28 cellular contexts compared by ENCODE assay signal in genomic region chr6:94026575-94026974, GRCh38.
"Had no signal": no experiment of that assay in that cellular context is flagged by ENCODE, and none has a peak within 500 bp of the region (broad histone marks: within the 10 kb centered on the region; RNA-seq: fewer than 3 reads in every experiment).

No MANE protein-coding gene starts in this region.

- DNase-seq: nephron progenitor cell; occipital lobe; ovary; posterior cingulate gyrus; psoas muscle; right cardiac atrium; right lobe of liver; sigmoid colon; small intestine; stimulated activated CD4-positive, alpha-beta T cell treated with anti-CD3 and anti-CD28 coated beads, Interleukin-15, amount 100 ng/mL, for 24 hours; stimulated activated CD4-positive, alpha-beta T cell treated with anti-CD3 and anti-CD28 coated beads, Interleukin-2, amount 100 ng/mL, for 24 hours; stimulated activated CD4-positive, alpha-beta T cell treated with anti-CD3 and anti-CD28 coated beads, Interleukin-2, amount 100 ng/mL, for 48 hours; stimulated activated CD4-positive, alpha-beta T cell treated with anti-CD3 and anti-CD28 coated beads, Interleukin-4, amount 100 ng/mL, for 24 hours; stimulated activated naive B cell treated with anti-CD40 and anti-IgM and Interleukin-4, amounts not matched to agents 10 μg/mL and 1 μg/mL and 100 μg/mL, for 72 hours; stimulated activated naive CD4-positive, alpha-beta T cell treated with Interleukin-2 at 50 U/mL for 16 hours; stomach; thyroid gland; trophoblast cell; upper lobe of left lung had no signal

- H3K36me3 ChIP-seq: ovary, right lobe of liver, sigmoid colon, stomach, thoracic aorta, thyroid gland, tibial nerve, upper lobe of left lung, vagina had no signal

- H3K4me3 Mint-ChIP-seq: natural killer cell treated with Interleukin-12 subunit alpha and Interleukin-12 subunit beta and Interleukin-15 and Interleukin-18, amount 100 ng/mL, for 72 hours; nephron progenitor cell; neural crest cell; stimulated activated effector memory CD8-positive, alpha-beta T cell treated with anti-CD3 and anti-CD28 coated beads, Interleukin-12 subunit alpha, Interleukin-12 subunit beta, amount 100 ng/mL, for 72 hours; stimulated activated naive B cell treated with anti-CD40 and anti-IgM and Interleukin-4, amounts not matched to agents 10 μg/mL and 1 μg/mL and 100 μg/mL, for 72 hours; stimulated activated naive CD8-positive, alpha-beta T cell treated with anti-CD3 and anti-CD28 coated beads, Interleukin-15, Interleukin-2, amounts not matched to agents 100 ng/mL and 50 ng/mL, for 24 hours had no signal

- H3K79me2 ChIP-seq: parathyroid adenoma had no signal

- H3K9me3 ChIP-seq: ovary, psoas muscle, right lobe of liver, thoracic aorta, thyroid gland, tibial nerve, upper lobe of left lung, vagina had no signal

- H3K27ac Mint-ChIP-seq: natural killer cell treated with Interleukin-12 subunit alpha and Interleukin-12 subunit beta and Interleukin-15 and Interleukin-18, amount 100 ng/mL, for 72 hours; nephron progenitor cell; progenitor cell of endocrine pancreas; stimulated activated effector memory CD8-positive, alpha-beta T cell treated with anti-CD3 and anti-CD28 coated beads, Interleukin-12 subunit alpha, Interleukin-12 subunit beta, amount 100 ng/mL, for 72 hours; stimulated activated naive B cell treated with anti-CD40 and anti-IgM and Interleukin-4, amounts not matched to agents 10 μg/mL and 1 μg/mL and 100 μg/mL, for 72 hours; stimulated activated naive CD8-positive, alpha-beta T cell treated with anti-CD3 and anti-CD28 coated beads, Interleukin-15, Interleukin-2, amounts not matched to agents 100 ng/mL and 50 ng/mL, for 24 hours had no signal

- H3K9ac ChIP-seq: parathyroid adenoma had no signal

- H2AFZ ChIP-seq: parathyroid adenoma had no signal

- H3K4me1 ChIP-seq: parathyroid adenoma, psoas muscle, right lobe of liver, sigmoid colon, stomach, thyroid gland, tibial nerve, upper lobe of left lung, vagina had no signal

- H3K36me3 Mint-ChIP-seq: natural killer cell treated with Interleukin-12 subunit alpha and Interleukin-12 subunit beta and Interleukin-15 and Interleukin-18, amount 100 ng/mL, for 72 hours; stimulated activated effector memory CD8-positive, alpha-beta T cell treated with anti-CD3 and anti-CD28 coated beads, Interleukin-12 subunit alpha, Interleukin-12 subunit beta, amount 100 ng/mL, for 72 hours; stimulated activated naive B cell treated with anti-CD40 and anti-IgM and Interleukin-4, amounts not matched to agents 10 μg/mL and 1 μg/mL and 100 μg/mL, for 72 hours had no signal

- H3K4me3 ChIP-seq: ovary, psoas muscle, right lobe of liver, sigmoid colon, stomach, thoracic aorta, thyroid gland, tibial nerve, upper lobe of left lung, vagina had no signal

- H3K27me3 ChIP-seq: ovary, right lobe of liver, sigmoid colon, stomach, thyroid gland, tibial nerve, upper lobe of left lung, vagina had no signal

- H3K27ac ChIP-seq: ovary, parathyroid adenoma, psoas muscle, right lobe of liver, sigmoid colon, stomach, thoracic aorta, thyroid gland, tibial nerve, upper lobe of left lung, vagina had no signal

- H3K9me3 Mint-ChIP-seq: nephron progenitor cell had no signal

- ATAC-seq: natural killer cell treated with Interleukin-12 subunit alpha and Interleukin-12 subunit beta and Interleukin-15 and Interleukin-18, amount 100 ng/mL, for 72 hours; psoas muscle; right cardiac atrium; right lobe of liver; stimulated activated effector memory CD8-positive, alpha-beta T cell treated with anti-CD3 and anti-CD28 coated beads, Interleukin-12 subunit alpha, Interleukin-12 subunit beta, amount 100 ng/mL, for 72 hours; stimulated activated naive B cell treated with anti-CD40 and anti-IgM and Interleukin-4, amounts not matched to agents 10 μg/mL and 1 μg/mL and 100 μg/mL, for 72 hours had no signal

- H3K27me3 Mint-ChIP-seq: natural killer cell treated with Interleukin-12 subunit alpha and Interleukin-12 subunit beta and Interleukin-15 and Interleukin-18, amount 100 ng/mL, for 72 hours; progenitor cell of endocrine pancreas; stimulated activated naive B cell treated with anti-CD40 and anti-IgM and Interleukin-4, amounts not matched to agents 10 μg/mL and 1 μg/mL and 100 μg/mL, for 72 hours; stimulated activated naive CD8-positive, alpha-beta T cell treated with anti-CD3 and anti-CD28 coated beads, Interleukin-15, Interleukin-2, amounts not matched to agents 100 ng/mL and 50 ng/mL, for 24 hours had no signal

- H3K4me1 Mint-ChIP-seq: nephron progenitor cell; stimulated activated effector memory CD8-positive, alpha-beta T cell treated with anti-CD3 and anti-CD28 coated beads, Interleukin-12 subunit alpha, Interleukin-12 subunit beta, amount 100 ng/mL, for 72 hours; stimulated activated naive B cell treated with anti-CD40 and anti-IgM and Interleukin-4, amounts not matched to agents 10 μg/mL and 1 μg/mL and 100 μg/mL, for 72 hours had no signal
